In the genomic region with DNA sequence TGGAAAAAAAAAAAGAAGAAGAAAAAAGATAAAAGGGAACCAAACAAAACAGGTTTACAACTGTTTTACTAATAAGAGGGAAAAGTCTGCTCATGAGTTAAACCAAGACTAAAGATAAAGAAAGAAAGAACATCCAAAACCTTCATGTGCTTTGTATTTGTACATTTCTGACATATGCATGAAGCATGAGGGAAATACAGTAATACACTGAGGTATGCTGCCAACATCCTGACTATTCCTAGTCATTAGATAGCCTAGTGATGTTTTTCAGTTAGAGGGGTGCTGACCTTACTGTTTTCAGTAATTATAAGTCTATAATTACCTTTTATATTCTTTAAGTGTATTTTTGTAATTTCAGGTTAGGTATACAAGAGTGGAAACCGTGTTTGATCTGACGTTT, we compare ENCODE assay signal across 23 cellular contexts.
DNase-seq lines count a peak whose midpoint lies in the region; ATAC-seq, FAIRE-seq and TF ChIP-seq lines count a peak whose summit lies in the region.
"Had no signal": no experiment of that assay in that cellular context is flagged by ENCODE, and none has a peak within 500 bp of the region (broad histone marks: within the 10 kb centered on the region; RNA-seq: fewer than 3 reads in every experiment).

No MANE protein-coding gene starts in this region.

- no peaks in the 10 kb centered on the region for H3K9me3 ChIP-seq in endothelial cell of umbilical vein (replicated peaks; ENCODE audit: control insufficient read depth, insufficient read depth, low read length)
- H3K9me3 ChIP-seq: Peyer's patch, SJCRH30 had no signal

- no peaks in the 10 kb centered on the region for H3K27me3 Mint-ChIP-seq in activated naive CD8-positive, alpha-beta T cell treated with anti-CD3 and anti-CD28 coated beads for 36 hours
- H3K27me3 Mint-ChIP-seq in activated naive CD8-positive, alpha-beta T cell treated with anti-CD3 and anti-CD28 coated beads, Interleukin-2, amount 50 U/mL, for 24 hours = no peaks in the 10 kb centered on the region
- no peaks in the 10 kb centered on the region for H3K27me3 Mint-ChIP-seq in activated naive CD4-positive, alpha-beta T cell treated with anti-CD3 and anti-CD28 coated beads, Interleukin-2, amount 10 ng/mL, durations not matched to agents 7 days and 5 days
- H3K27me3 Mint-ChIP-seq: CD8-positive, alpha-beta memory T cell; IgD-negative memory B cell had no signal

- intact Hi-C loops in endothelial cell of umbilical vein (cut with micrococcal nuclease) = no loop called here

- no peak for DNase-seq in activated naive CD8-positive, alpha-beta T cell treated with anti-CD3 and anti-CD28 coated beads for 36 hours
- no peak for DNase-seq in activated naive CD8-positive, alpha-beta T cell treated with anti-CD3 and anti-CD28 coated beads, Interleukin-2, amount 50 U/mL, for 24 hours
- DNase-seq in NCI-H69 (lab: John Stamatoyannopoulos, UW) (peak; percentile 98), endothelial cell of umbilical vein (ENCODE audit: low read depth, low spot score) (peak; percentile 13), NCI-H510A treated with DMSO at 0.1 percent for 48 hours (lab: John Stamatoyannopoulos, UW) (no peak), NCI-H526 (lab: John Stamatoyannopoulos, UW) (no peak)
- no peak for DNase-seq in activated naive CD4-positive, alpha-beta T cell treated with anti-CD3 and anti-CD28 coated beads, Interleukin-2, amount 10 ng/mL, durations not matched to agents 7 days and 5 days
- DNase-seq: CD8-positive, alpha-beta memory T cell; DND-41; GM23248; NCI-H1105; NCI-H446 treated with DMSO at 0.1 percent for 48 hours; NCI-H748 treated with DMSO at 0.1 percent for 48 hours; Peyer's patch; SJCRH30; T-helper 1 cell had no signal

- H3K9me3 Mint-ChIP-seq in activated naive CD8-positive, alpha-beta T cell treated with anti-CD3 and anti-CD28 coated beads for 36 hours = peaks cover 4% of the 10 kb centered on the region
- peaks cover 4% of the 10 kb centered on the region for H3K9me3 Mint-ChIP-seq in activated naive CD8-positive, alpha-beta T cell treated with anti-CD3 and anti-CD28 coated beads, Interleukin-2, amount 50 U/mL, for 24 hours
- H3K9me3 Mint-ChIP-seq in activated naive CD4-positive, alpha-beta T cell treated with anti-CD3 and anti-CD28 coated beads, Interleukin-2, amount 10 ng/mL, durations not matched to agents 7 days and 5 days = peaks cover 3% of the 10 kb centered on the region

- POLR2A ChIA-PET in endothelial cell of umbilical vein (lab: Charles Lee) = no interaction called here

- no peaks in the 10 kb centered on the region for H3K36me3 ChIP-seq in endothelial cell of umbilical vein (ENCODE audit: control insufficient read depth in 2 of 2, extremely low read depth in 1 of 2, insufficient read depth in 2 of 2, low read length in 2 of 2)
- H3K36me3 ChIP-seq: Peyer's patch, SJCRH30 had no signal

- H2AFZ ChIP-seq in endothelial cell of umbilical vein (ENCODE audit: low read depth, low read length) = no peak overlapping the region
- H2AFZ ChIP-seq: GM23248 had no signal

- H3K27ac Mint-ChIP-seq in activated naive CD8-positive, alpha-beta T cell treated with anti-CD3 and anti-CD28 coated beads for 36 hours = peak overlapping the region; percentile 19
- no peak overlapping the region for H3K27ac Mint-ChIP-seq in activated naive CD8-positive, alpha-beta T cell treated with anti-CD3 and anti-CD28 coated beads, Interleukin-2, amount 50 U/mL, for 24 hours
- no peak overlapping the region for H3K27ac Mint-ChIP-seq in activated naive CD4-positive, alpha-beta T cell treated with anti-CD3 and anti-CD28 coated beads, Interleukin-2, amount 10 ng/mL, durations not matched to agents 7 days and 5 days
- H3K27ac Mint-ChIP-seq: CD8-positive, alpha-beta memory T cell; IgD-negative memory B cell had no signal

- H3K4me1 ChIP-seq in endothelial cell of umbilical vein (ENCODE audit: control insufficient read depth, extremely low read depth, insufficient read depth, low read length) = peaks cover 5% of the 10 kb centered on the region
- H3K4me1 ChIP-seq: Peyer's patch, SJCRH30 had no signal

- H3K4me2 ChIP-seq in endothelial cell of umbilical vein (ENCODE audit: insufficient read depth, low read length) = no peak overlapping the region

- CTCF ChIA-PET in endothelial cell of umbilical vein (lab: Charles Lee) = interaction anchor here (0.7 kb wide), 1 partner anchor 8 kb away, joined by 4 read pairs; no protein-coding TSS in a partner anchor
- CTCF ChIA-PET in activated naive CD4-positive, alpha-beta T cell treated with anti-CD3 and anti-CD28 coated beads, Interleukin-2, amount 10 ng/mL, durations not matched to agents 7 days and 5 days (lab: Charles Lee) = no interaction called here

- no peak for TF ChIP-seq POLR2A in endothelial cell of umbilical vein (IDR thresholded peaks at IDR 0.05; ENCODE audit: low read depth, low read length)

- H3K4me1 Mint-ChIP-seq in activated naive CD8-positive, alpha-beta T cell treated with anti-CD3 and anti-CD28 coated beads for 36 hours = no peaks in the 10 kb centered on the region
- no peaks in the 10 kb centered on the region for H3K4me1 Mint-ChIP-seq in activated naive CD8-positive, alpha-beta T cell treated with anti-CD3 and anti-CD28 coated beads, Interleukin-2, amount 50 U/mL, for 24 hours
- H3K4me1 Mint-ChIP-seq in activated naive CD4-positive, alpha-beta T cell treated with anti-CD3 and anti-CD28 coated beads, Interleukin-2, amount 10 ng/mL, durations not matched to agents 7 days and 5 days = no peaks in the 10 kb centered on the region
- H3K4me1 Mint-ChIP-seq: CD8-positive, alpha-beta memory T cell had no signal

- dilution Hi-C loops in endothelial cell of umbilical vein (cut with MboI; ENCODE audit: extremely low pct_ligation_motif_present, low sequenced_read_pairs) = no loop called here

- no peak for ATAC-seq in activated naive CD8-positive, alpha-beta T cell treated with anti-CD3 and anti-CD28 coated beads, Interleukin-2, amount 50 U/mL, for 24 hours
- ATAC-seq: HCT116 had no signal

- H3K27ac ChIP-seq in endothelial cell of umbilical vein (ENCODE audit: insufficient read depth, low read depth, low read length) = no peak overlapping the region
- H3K27ac ChIP-seq: C4-2B, GM23248, Peyer's patch, SJCRH30 had no signal

- no peaks in the 10 kb centered on the region for H3K9me1 ChIP-seq in endothelial cell of umbilical vein (replicated peaks; ENCODE audit: control insufficient read depth, extremely low read depth, insufficient read depth, low read length)

- H4K20me1 ChIP-seq in endothelial cell of umbilical vein (replicated peaks; ENCODE audit: control insufficient read depth, extremely low read depth, insufficient read depth, low read length) = no peaks in the 10 kb centered on the region

- no peaks in the 10 kb centered on the region for H3K36me3 Mint-ChIP-seq in activated naive CD8-positive, alpha-beta T cell treated with anti-CD3 and anti-CD28 coated beads for 36 hours
- no peaks in the 10 kb centered on the region for H3K36me3 Mint-ChIP-seq in activated naive CD8-positive, alpha-beta T cell treated with anti-CD3 and anti-CD28 coated beads, Interleukin-2, amount 50 U/mL, for 24 hours (ENCODE audit: low read depth)
- no peaks in the 10 kb centered on the region for H3K36me3 Mint-ChIP-seq in activated naive CD4-positive, alpha-beta T cell treated with anti-CD3 and anti-CD28 coated beads, Interleukin-2, amount 10 ng/mL, durations not matched to agents 7 days and 5 days
- H3K36me3 Mint-ChIP-seq: CD8-positive, alpha-beta memory T cell; IgD-negative memory B cell had no signal

- BruUV-seq in endothelial cell of umbilical vein (replicated peaks; lab: Mats Ljungman, UMichigan) = no TSS peak

- no peak for TF ChIP-seq CTCF in endothelial cell of umbilical vein (IDR thresholded peaks at IDR 0.05; ENCODE audit: extremely low read depth in 1 of 2, insufficient read depth in 1 of 2, low read depth in 1 of 2, low read length in 2 of 2)

- H3K79me2 ChIP-seq in endothelial cell of umbilical vein (ENCODE audit: control insufficient read depth, insufficient read depth, low read length) = no peaks in the 10 kb centered on the region

- no peaks in the 10 kb centered on the region for H3K27me3 ChIP-seq in endothelial cell of umbilical vein (ENCODE audit: control insufficient read depth in 2 of 2, insufficient read depth in 2 of 2, low read length in 2 of 2)
- H3K27me3 ChIP-seq: Peyer's patch, SJCRH30 had no signal

- no peak overlapping the region for H3K4me3 Mint-ChIP-seq in activated naive CD8-positive, alpha-beta T cell treated with anti-CD3 and anti-CD28 coated beads for 36 hours
- H3K4me3 Mint-ChIP-seq in activated naive CD8-positive, alpha-beta T cell treated with anti-CD3 and anti-CD28 coated beads, Interleukin-2, amount 50 U/mL, for 24 hours = no peak overlapping the region
- no peak overlapping the region for H3K4me3 Mint-ChIP-seq in activated naive CD4-positive, alpha-beta T cell treated with anti-CD3 and anti-CD28 coated beads, Interleukin-2, amount 10 ng/mL, durations not matched to agents 7 days and 5 days
- H3K4me3 Mint-ChIP-seq: CD8-positive, alpha-beta memory T cell; IgD-negative memory B cell had no signal

- no peak for FAIRE-seq in endothelial cell of umbilical vein (lab: Jason Lieb, UNC)
- FAIRE-seq: A204.1, D721Med, G401.6, GM18507 had no signal

- no peak overlapping the region for H3K9ac ChIP-seq in endothelial cell of umbilical vein (replicated peaks; ENCODE audit: extremely low read depth, insufficient read depth, low read length)
- H3K9ac ChIP-seq: GM23248 had no signal

- no peak overlapping the region for H3K4me3 ChIP-seq in endothelial cell of umbilical vein (replicated peaks in 1 of 3; ENCODE audit: insufficient read depth in 1 of 3, low read depth in 1 of 3, low read length in 3 of 3)
- H3K4me3 ChIP-seq: GM23248, Peyer's patch, SJCRH30 had no signal

TF ChIP-seq in endothelial cell of umbilical vein, 7 proteins besides CTCF, POLR2A, EP300 and RAD21:
- TF ChIP-seq POLR2AphosphoS5 (IDR thresholded peaks at IDR 0.05; ENCODE audit: insufficient read depth, low read depth, low read length) (no peak), MYC (IDR thresholded peaks at IDR 0.05; ENCODE audit: low read depth, low read length) (no peak), EZH2 (IDR thresholded peaks at IDR 0.05; ENCODE audit: borderline replicate concordance, low read depth, low read length, severe bottlenecking) (no peak), JUN (IDR thresholded peaks at IDR 0.05; ENCODE audit: borderline replicate concordance, insufficient read depth, insufficient read length, low read depth) (no peak), GATA2 (IDR thresholded peaks at IDR 0.05; ENCODE audit: insufficient read depth, insufficient read length, low read depth, low read length) (peak; percentile 13), FOS (IDR thresholded peaks at IDR 0.05; ENCODE audit: borderline replicate concordance, insufficient read depth, low read length) (peak; percentile 63)
- TF ChIP-seq, protein P1, sequence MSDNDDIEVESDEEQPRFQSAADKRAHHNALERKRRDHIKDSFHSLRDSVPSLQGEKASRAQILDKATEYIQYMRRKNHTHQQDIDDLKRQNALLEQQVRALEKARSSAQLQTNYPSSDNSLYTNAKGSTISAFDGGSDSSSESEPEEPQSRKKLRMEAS (IDR thresholded peaks at IDR 0.05; ENCODE audit: insufficient read depth, insufficient read length) = no peak
TF ChIP-seq in endothelial cell of umbilical vein: peak in this region for 2.

Comparison
In these comparisons a context has a peak if more than half of its experiments do, and no peak if none do; other contexts are left out.
1. DNase-seq: peak in NCI-H69 (single experiment) and endothelial cell of umbilical vein (single experiment); none in activated naive CD8-positive, alpha-beta T cell treated with anti-CD3 and anti-CD28 coated beads for 36 hours (single experiment), activated naive CD8-positive, alpha-beta T cell treated with anti-CD3 and anti-CD28 coated beads, Interleukin-2, amount 50 U/mL, for 24 hours (single experiment), NCI-H510A treated with DMSO at 0.1 percent for 48 hours (single experiment), NCI-H526 (0 of 2) and activated naive CD4-positive, alpha-beta T cell treated with anti-CD3 and anti-CD28 coated beads, Interleukin-2, amount 10 ng/mL, durations not matched to agents 7 days and 5 days (single experiment).